15 cellular contexts compared by ENCODE assay signal in the genomic region with DNA sequence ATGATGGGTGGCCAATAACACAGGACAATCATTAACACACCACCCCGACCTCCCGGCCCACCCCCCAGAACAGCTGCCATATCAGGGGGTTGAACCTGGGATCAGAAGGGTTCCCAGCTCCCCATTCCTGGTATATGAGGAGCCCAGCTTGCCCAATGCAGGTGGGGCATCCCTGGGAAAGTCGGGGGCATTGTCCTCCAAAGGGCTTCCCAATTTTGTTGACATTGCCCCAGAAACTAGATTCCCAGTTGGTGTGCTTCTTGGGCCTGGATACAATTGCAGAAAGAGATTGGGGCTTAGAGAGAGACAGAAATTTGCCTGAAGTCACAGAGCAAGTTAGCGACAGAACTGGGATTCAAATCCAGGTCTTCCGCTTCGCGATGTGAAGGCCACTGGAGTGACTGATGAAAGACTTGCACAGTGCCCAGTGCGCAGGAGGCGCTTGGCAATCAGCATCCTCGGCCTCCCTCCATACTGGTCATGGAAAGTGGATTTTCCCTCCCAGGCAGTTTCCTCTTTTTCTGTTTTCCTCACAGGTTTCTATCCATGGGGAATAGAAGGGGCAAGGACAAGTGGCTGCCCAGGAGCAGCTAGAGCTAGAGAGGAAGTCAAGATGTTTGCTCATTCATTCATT. TPM values are rescaled to one million over a fixed set of nuclear protein-coding genes. Genes with fewer than 3 reads are reported as not detected.
DNase-seq lines count a peak whose midpoint lies in the region; ATAC-seq and TF ChIP-seq lines count a peak whose summit lies in the region.
"Had no signal": no experiment of that assay in that cellular context is flagged by ENCODE, and none has a peak within 500 bp of the region (broad histone marks: within the 10 kb centered on the region; RNA-seq: fewer than 3 reads in every experiment).

No MANE protein-coding gene starts in this region.

- H3K4me1 Mint-ChIP-seq in nephron = peaks cover 11% of the 10 kb centered on the region
- H3K4me1 Mint-ChIP-seq: CD4-positive, CD25-positive, alpha-beta regulatory T cell; CD8-positive, alpha-beta memory T cell had no signal

- H3K36me3 ChIP-seq in adrenal gland (replicated peaks in 1 of 2) = no peaks in the 10 kb centered on the region
- H3K36me3 ChIP-seq: BE2C had no signal

- H3K9me3 Mint-ChIP-seq in nephron = no peaks in the 10 kb centered on the region
- H3K9me3 Mint-ChIP-seq: CD8-positive, alpha-beta memory T cell; GM23338 had no signal

- no peak overlapping the region for H3K27ac ChIP-seq in adrenal gland

- peaks cover 18% of the 10 kb centered on the region for H3K27me3 Mint-ChIP-seq in nephron (ENCODE audit: low read depth)

- no peak overlapping the region for H3K4me3 ChIP-seq in adrenal gland
- H3K4me3 ChIP-seq: GM23338 had no signal

- H3K27ac Mint-ChIP-seq in nephron = peak overlapping the region; percentile 93 to 94 (median 94)
- H3K27ac Mint-ChIP-seq: CD4-positive, CD25-positive, alpha-beta regulatory T cell; CD8-positive, alpha-beta memory T cell; GM23338 had no signal

- WGBS in adrenal gland, 4 donors = 67 to 82% (median 79%) methylated on average over 9 to 10 of the region's 10 CpGs

- TF ChIP-seq POLR2A in adrenal gland (IDR thresholded peaks at IDR 0.05) = no peak

- TF ChIP-seq CTCF in adrenal gland (IDR thresholded peaks at IDR 0.05) (no peak), nephron (IDR thresholded peaks at IDR 0.05; ENCODE audit: unreplicated experiment in 3 of 3) (no peak)

- intact Hi-C loops in adrenal gland (cut with DNase I) = no loop called here

- no peaks in the 10 kb centered on the region for H3K9me3 ChIP-seq in adrenal gland (replicated peaks in 1 of 3)
- H3K9me3 ChIP-seq: BE2C had no signal

- ATAC-seq in left lobe of liver (peak; percentile 4), GM21576 (IDR thresholded peaks at IDR 0.05; ENCODE audit: unreplicated experiment) (no peak)
- ATAC-seq: GM23338 had no signal

- H3K27me3 ChIP-seq in adrenal gland = no peaks in the 10 kb centered on the region
- H3K27me3 ChIP-seq: BE2C had no signal

- H3K4me1 ChIP-seq in adrenal gland (replicated peaks in 1 of 2) = peaks cover 0 to 2% of the 10 kb centered on the region in 2 donors
- H3K4me1 ChIP-seq: BE2C had no signal

- peaks cover 4% of the 10 kb centered on the region for H3K36me3 Mint-ChIP-seq in nephron (ENCODE audit: low read depth)
- H3K36me3 Mint-ChIP-seq: CD4-positive, CD25-positive, alpha-beta regulatory T cell; CD8-positive, alpha-beta memory T cell had no signal

- H3K4me3 Mint-ChIP-seq in nephron = no peak overlapping the region
- H3K4me3 Mint-ChIP-seq: CD4-positive, CD25-positive, alpha-beta regulatory T cell; CD8-positive, alpha-beta memory T cell; GM23338 had no signal

- DNase-seq in adrenal gland (peak in 5 of 7 donors; percentile 38 to 65 (median 46)), left lobe of liver (ENCODE audit: low spot score) (no peak), EL (no peak), middle frontal gyrus (ENCODE audit: extremely low spot score, low spot score) (no peak)
- DNase-seq: ACHN; BE2C; C1 segment of cervical spinal cord; CD4-positive, CD25-positive, alpha-beta regulatory T cell; CD8-positive, alpha-beta memory T cell; COR-L47; GDM1; HCEC 1CT had no signal

RNA-seq across cellular contexts. Expression of gene TTPAL, which starts 59.5 kb away (rescaled TPM):
- total RNA-seq in adrenal gland (10 to 100 TPM in 7 of 8 donors, 1 to 10 TPM in 1; 8.7 to 17.8 (median 13.4) TPM), left lobe of liver (95.0 TPM)
- polyA plus RNA-seq in adrenal gland = 1 to 10 TPM; 4.2 to 8.5 (median 5.9) TPM

Comparison
In these comparisons a context has a peak if more than half of its experiments do, and no peak if none do; other contexts are left out.
1. DNase-seq: peak in adrenal gland (5 of 7); none in left lobe of liver (single experiment), EL (single experiment) and middle frontal gyrus (single experiment).